Comparison of ENCODE assay signal across 34 cellular contexts in genomic region chr11:69964247-69964643, GRCh38.
"Had no signal": no experiment of that assay in that cellular context is flagged by ENCODE, and none has a peak within 500 bp of the region (broad histone marks: within the 10 kb centered on the region; RNA-seq: fewer than 3 reads in every experiment).

No MANE protein-coding gene starts in this region.

- H3K4me3 Mint-ChIP-seq: activated naive CD4-positive, alpha-beta T cell treated with anti-CD3 and anti-CD28 coated beads, Interleukin-2, amount 10 ng/mL, durations not matched to agents 7 days and 5 days; activated naive CD8-positive, alpha-beta T cell treated with anti-CD3 and anti-CD28 coated beads, Interleukin-2, amount 10 ng/mL, durations not matched to agents 7 days and 5 days; activated T-helper 1 cell treated with anti-CD3 and anti-CD28 coated beads, Interleukin-12 subunit alpha, Interleukin-12 subunit beta, Interleukin-2, Interleukin-4 antibody, amounts not matched to agents 30 ng/mL and 10 ng/mL and 1 ng/mL, durations not matched to agents 14 hours and 24 hours and 36 hours; immature natural killer cell; naive B cell; stimulated activated naive CD8-positive, alpha-beta T cell treated with anti-CD3 and anti-CD28 coated beads, Interleukin-15, Interleukin-2, amounts not matched to agents 100 ng/mL and 50 ng/mL, for 24 hours; T-helper 1 cell treated with Interleukin-12 subunit alpha and Interleukin-12 subunit beta and Interleukin-4 antibody, amounts not matched to agents 30 μg/mL and 1 μg/mL, for 36 hours had no signal

- H3K27me3 Mint-ChIP-seq: activated naive CD8-positive, alpha-beta T cell treated with anti-CD3 and anti-CD28 coated beads, Interleukin-2, amount 10 ng/mL, durations not matched to agents 7 days and 5 days had no signal

- H3K36me3 Mint-ChIP-seq: activated naive CD4-positive, alpha-beta T cell treated with anti-CD3 and anti-CD28 coated beads, Interleukin-2, amount 10 ng/mL, durations not matched to agents 7 days and 5 days; activated naive CD8-positive, alpha-beta T cell treated with anti-CD3 and anti-CD28 coated beads, Interleukin-2, amount 10 ng/mL, durations not matched to agents 7 days and 5 days; brain; immature natural killer cell had no signal

- H3K27ac Mint-ChIP-seq: activated naive CD4-positive, alpha-beta T cell treated with anti-CD3 and anti-CD28 coated beads, Interleukin-2, amount 10 ng/mL, durations not matched to agents 7 days and 5 days; activated naive CD8-positive, alpha-beta T cell treated with anti-CD3 and anti-CD28 coated beads, Interleukin-2, amount 10 ng/mL, durations not matched to agents 7 days and 5 days; activated T-helper 1 cell treated with anti-CD3 and anti-CD28 coated beads, Interleukin-12 subunit alpha, Interleukin-12 subunit beta, Interleukin-2, Interleukin-4 antibody, amounts not matched to agents 30 ng/mL and 10 ng/mL and 1 ng/mL, durations not matched to agents 14 hours and 24 hours and 36 hours; immature natural killer cell; stimulated activated naive CD8-positive, alpha-beta T cell treated with anti-CD3 and anti-CD28 coated beads, Interleukin-15, Interleukin-2, amounts not matched to agents 100 ng/mL and 50 ng/mL, for 24 hours; T-helper 1 cell treated with Interleukin-12 subunit alpha and Interleukin-12 subunit beta and Interleukin-4 antibody, amounts not matched to agents 30 μg/mL and 1 μg/mL, for 36 hours had no signal

- H3K9me3 Mint-ChIP-seq: activated naive CD4-positive, alpha-beta T cell treated with anti-CD3 and anti-CD28 coated beads, Interleukin-2, amount 10 ng/mL, durations not matched to agents 7 days and 5 days; activated T-helper 1 cell treated with anti-CD3 and anti-CD28 coated beads, Interleukin-12 subunit alpha, Interleukin-12 subunit beta, Interleukin-2, Interleukin-4 antibody, amounts not matched to agents 30 ng/mL and 10 ng/mL and 1 ng/mL, durations not matched to agents 14 hours and 24 hours and 36 hours; immature natural killer cell; T-helper 1 cell treated with Interleukin-12 subunit alpha and Interleukin-12 subunit beta and Interleukin-4 antibody, amounts not matched to agents 30 μg/mL and 1 μg/mL, for 36 hours had no signal

- H3K27ac ChIP-seq: ascending aorta, cardiac muscle cell, coronary artery, dorsolateral prefrontal cortex, gastroesophageal sphincter, prostate gland, skin epidermis, vagina, VCaP had no signal

- H3K4me3 ChIP-seq: ascending aorta, cardiac muscle cell, coronary artery, dorsolateral prefrontal cortex, gastroesophageal sphincter, prostate gland, skin epidermis, thoracic aorta, vagina had no signal

- H3K9me3 ChIP-seq: ascending aorta, prostate gland, vagina had no signal

- ATAC-seq: gastroesophageal sphincter, left colon, sciatic nerve had no signal

- H3K36me3 ChIP-seq: ascending aorta, cardiac muscle cell, gastroesophageal sphincter, prostate gland, thoracic aorta, vagina had no signal

- H3K4me1 ChIP-seq: prostate gland, vagina had no signal

- H3K27me3 ChIP-seq: ascending aorta, cardiac muscle cell, vagina had no signal

- H3K4me1 Mint-ChIP-seq: activated naive CD4-positive, alpha-beta T cell treated with anti-CD3 and anti-CD28 coated beads, Interleukin-2, amount 10 ng/mL, durations not matched to agents 7 days and 5 days; activated naive CD8-positive, alpha-beta T cell treated with anti-CD3 and anti-CD28 coated beads, Interleukin-2, amount 10 ng/mL, durations not matched to agents 7 days and 5 days; immature natural killer cell had no signal

- DNase-seq: activated CD4-positive, alpha-beta T cell treated with anti-CD3 and anti-CD28 coated beads for 4 hours; activated CD4-positive, alpha-beta T cell treated with anti-CD3 and anti-CD28 coated beads, Interleukin-2, amount 50 U/mL, for 48 hours; activated CD8-positive, alpha-beta memory T cell treated with anti-CD3 and anti-CD28 coated beads, Interleukin-2, amount 50 U/mL, for 4 hours; activated gamma-delta T cell; activated naive CD4-positive, alpha-beta T cell treated with anti-CD3 and anti-CD28 coated beads, Interleukin-2, amount 10 ng/mL, durations not matched to agents 7 days and 5 days; activated naive CD8-positive, alpha-beta T cell treated with anti-CD3 and anti-CD28 coated beads, Interleukin-2, amount 10 ng/mL, durations not matched to agents 7 days and 5 days; activated T-cell treated with anti-CD3 and anti-CD28 coated beads, Interleukin-2, amount 50 U/mL, for 1 hour; dorsolateral prefrontal cortex; effector memory CD4-positive, alpha-beta T cell; hippocampal formation; immature natural killer cell; kidney; left colon; mammary epithelial cell; naive B cell; retina; stimulated activated CD4-positive, alpha-beta T cell treated with anti-CD3 and anti-CD28 coated beads, Interleukin-12 subunit alpha, Interleukin-12 subunit beta, amount 100 ng/mL, for 4 hours; stimulated activated CD4-positive, alpha-beta T cell treated with anti-CD3 and anti-CD28 coated beads, Interleukin-4, amount 100 ng/mL, for 1 hour; T-helper 9 cell; trophoblast cell had no signal
